21 cellular contexts compared by ENCODE assay signal in genomic region chr16:87729266-87729954, GRCh38. TPM values are rescaled to one million over a fixed set of nuclear protein-coding genes. Genes with fewer than 3 reads are reported as not detected.
DNase-seq lines count a peak whose midpoint lies in the region; ATAC-seq and TF ChIP-seq lines count a peak whose summit lies in the region.
"Had no signal": no experiment of that assay in that cellular context is flagged by ENCODE, and none has a peak within 500 bp of the region (broad histone marks: within the 10 kb centered on the region; RNA-seq: fewer than 3 reads in every experiment).

No MANE protein-coding gene starts in this region.

- H3K4me3 ChIP-seq in Peyer's patch, result no peak overlapping the region
- H3K4me3 ChIP-seq in left ventricle myocardium inferior, result no peak overlapping the region
- no peak overlapping the region for H3K4me3 ChIP-seq in transverse colon
- no peak overlapping the region for H3K4me3 ChIP-seq in naive thymus-derived CD4-positive, alpha-beta T cell (ENCODE audit: low read length)
- H3K4me3 ChIP-seq in aorta (ENCODE audit: low read length in 2 of 2), result no peak overlapping the region
- H3K4me3 ChIP-seq: testis had no signal

- H3K9me3 ChIP-seq in Peyer's patch, result no peaks in the 10 kb centered on the region
- H3K9me3 ChIP-seq in left ventricle myocardium inferior (replicated peaks), result no peaks in the 10 kb centered on the region
- no peaks in the 10 kb centered on the region for H3K9me3 ChIP-seq in transverse colon
- no peaks in the 10 kb centered on the region for H3K9me3 ChIP-seq in naive thymus-derived CD4-positive, alpha-beta T cell (ENCODE audit: control insufficient read depth in 2 of 3, low read length in 3 of 3)
- no peaks in the 10 kb centered on the region for H3K9me3 ChIP-seq in aorta (ENCODE audit: control insufficient read depth, low read length)
- H3K9me3 ChIP-seq: testis had no signal

- TF ChIP-seq CTCF in Peyer's patch (IDR thresholded peaks at IDR 0.05) (no peak), left ventricle myocardium inferior (IDR thresholded peaks at IDR 0.05; ENCODE audit: borderline replicate concordance) (no peak), transverse colon (IDR thresholded peaks at IDR 0.05) (no peak)

- peak overlapping the region; percentile 18 for H3K27ac Mint-ChIP-seq in activated T-cell treated with anti-CD3 and anti-CD28 coated beads, Interleukin-2, amount 50 U/mL, for 24 hours
- H3K27ac Mint-ChIP-seq in naive thymus-derived CD4-positive, alpha-beta T cell, result peak overlapping the region in 1 of 9 donors; percentile 43
- no peak overlapping the region for H3K27ac Mint-ChIP-seq in activated T-cell treated with anti-CD3 and anti-CD28 coated beads, Interleukin-2, amount 50 U/mL, for 72 hours
- H3K27ac Mint-ChIP-seq: activated naive CD4-positive, alpha-beta T cell treated with anti-CD3 and anti-CD28 coated beads for 36 hours; stimulated activated effector memory CD8-positive, alpha-beta T cell treated with anti-CD3 and anti-CD28 coated beads, Interleukin-12 subunit alpha, Interleukin-12 subunit beta, amount 100 ng/mL, for 72 hours had no signal

- H3K36me3 Mint-ChIP-seq in activated T-cell treated with anti-CD3 and anti-CD28 coated beads, Interleukin-2, amount 50 U/mL, for 24 hours (ENCODE audit: low read depth), result peaks cover 82% of the 10 kb centered on the region
- peaks cover 6 to 43% (median 11%) of the 10 kb centered on the region in 5 donors for H3K36me3 Mint-ChIP-seq in naive thymus-derived CD4-positive, alpha-beta T cell
- peaks cover 8 to 16% of the 10 kb centered on the region in 2 donors for H3K36me3 Mint-ChIP-seq in activated T-cell treated with anti-CD3 and anti-CD28 coated beads, Interleukin-2, amount 50 U/mL, for 72 hours (ENCODE audit: insufficient read depth in 2 of 2)

- ATAC-seq in naive thymus-derived CD4-positive, alpha-beta T cell, result no peak
- ATAC-seq in aorta (ENCODE audit: low FRiP score), result no peak
- ATAC-seq in activated T-cell treated with anti-CD3 and anti-CD28 coated beads, Interleukin-2, amount 50 U/mL, for 72 hours (replicated peaks in 1 of 2), result no peak
- ATAC-seq: left lobe of liver; stimulated activated effector memory CD8-positive, alpha-beta T cell treated with anti-CD3 and anti-CD28 coated beads, Interleukin-12 subunit alpha, Interleukin-12 subunit beta, amount 100 ng/mL, for 72 hours had no signal

- H3K4me1 ChIP-seq in Peyer's patch, result no peaks in the 10 kb centered on the region
- peaks cover 9% of the 10 kb centered on the region for H3K4me1 ChIP-seq in left ventricle myocardium inferior
- H3K4me1 ChIP-seq in transverse colon, result no peaks in the 10 kb centered on the region
- H3K4me1 ChIP-seq in naive thymus-derived CD4-positive, alpha-beta T cell (ENCODE audit: control insufficient read depth in 2 of 2, insufficient read depth in 2 of 2, low read length in 2 of 2), result peaks cover 0 to 9% of the 10 kb centered on the region in 2 donors
- H3K4me1 ChIP-seq in aorta (ENCODE audit: control insufficient read depth in 1 of 2, insufficient read depth in 2 of 2, low read length in 2 of 2), result no peaks in the 10 kb centered on the region
- H3K4me1 ChIP-seq: testis had no signal

- H3K27me3 Mint-ChIP-seq in activated T-cell treated with anti-CD3 and anti-CD28 coated beads, Interleukin-2, amount 50 U/mL, for 24 hours, result no peaks in the 10 kb centered on the region
- H3K27me3 Mint-ChIP-seq in naive thymus-derived CD4-positive, alpha-beta T cell, result no peaks in the 10 kb centered on the region
- no peaks in the 10 kb centered on the region for H3K27me3 Mint-ChIP-seq in activated T-cell treated with anti-CD3 and anti-CD28 coated beads, Interleukin-2, amount 50 U/mL, for 72 hours (ENCODE audit: low read depth)

- no peaks in the 10 kb centered on the region for H3K9me3 Mint-ChIP-seq in activated T-cell treated with anti-CD3 and anti-CD28 coated beads, Interleukin-2, amount 50 U/mL, for 24 hours
- H3K9me3 Mint-ChIP-seq in naive thymus-derived CD4-positive, alpha-beta T cell, result peaks cover 0 to 1% (median 0%) of the 10 kb centered on the region in 11 donors
- no peaks in the 10 kb centered on the region for H3K9me3 Mint-ChIP-seq in activated T-cell treated with anti-CD3 and anti-CD28 coated beads, Interleukin-2, amount 50 U/mL, for 72 hours
- H3K9me3 Mint-ChIP-seq: activated naive CD4-positive, alpha-beta T cell treated with anti-CD3 and anti-CD28 coated beads for 36 hours; stimulated activated effector memory CD8-positive, alpha-beta T cell treated with anti-CD3 and anti-CD28 coated beads, Interleukin-12 subunit alpha, Interleukin-12 subunit beta, amount 100 ng/mL, for 72 hours had no signal

- H3K4me3 Mint-ChIP-seq in activated T-cell treated with anti-CD3 and anti-CD28 coated beads, Interleukin-2, amount 50 U/mL, for 24 hours, result no peak overlapping the region
- H3K4me3 Mint-ChIP-seq in naive thymus-derived CD4-positive, alpha-beta T cell, result no peak overlapping the region
- no peak overlapping the region for H3K4me3 Mint-ChIP-seq in activated T-cell treated with anti-CD3 and anti-CD28 coated beads, Interleukin-2, amount 50 U/mL, for 72 hours
- H3K4me3 Mint-ChIP-seq: activated naive CD4-positive, alpha-beta T cell treated with anti-CD3 and anti-CD28 coated beads for 36 hours; stimulated activated effector memory CD8-positive, alpha-beta T cell treated with anti-CD3 and anti-CD28 coated beads, Interleukin-12 subunit alpha, Interleukin-12 subunit beta, amount 100 ng/mL, for 72 hours had no signal

- DNase-seq in activated T-cell treated with anti-CD3 and anti-CD28 coated beads, Interleukin-2, amount 50 U/mL, for 24 hours, result no peak
- DNase-seq in activated T-cell treated with anti-CD3 and anti-CD28 coated beads, Interleukin-2, amount 50 U/mL, for 1 hour, result no peak
- DNase-seq in Peyer's patch (peak in 2 of 3 donors; percentile 67 to 72), left ventricle myocardium inferior (no peak), transverse colon (peak; percentile 25), aorta (no peak)
- no peak for DNase-seq in naive thymus-derived CD4-positive, alpha-beta T cell
- DNase-seq in activated T-cell treated with anti-CD3 and anti-CD28 coated beads, Interleukin-2, amount 50 U/mL, for 72 hours, result no peak
- DNase-seq: 8988T; activated naive CD4-positive, alpha-beta T cell treated with anti-CD3 and anti-CD28 coated beads for 36 hours; amniotic stem cell; head of caudate nucleus; NCI-H1105; NCI-H2029 treated with DMSO at 0.1 percent for 48 hours; OCI-M1; SHP77 treated with DMSO at 0.1 percent for 48 hours; small intestine; stimulated activated CD4-positive, alpha-beta T cell treated with anti-CD3 and anti-CD28 coated beads, Interleukin-2, amount 100 ng/mL, for 24 hours; testis had no signal

- POLR2A ChIA-PET in naive thymus-derived CD4-positive, alpha-beta T cell (lab: Charles Lee), result interaction anchor here (1.9 kb wide), 1 partner anchor 14 kb away, joined by 6 read pairs; no protein-coding TSS in a partner anchor

- intact Hi-C loops in left ventricle myocardium inferior (cut with micrococcal nuclease) (no loop called here), transverse colon (cut with DNase I; ENCODE audit: low total_unique reads) (no loop called here), aorta (cut with DNase I) (no loop called here)
- intact Hi-C loops in naive thymus-derived CD4-positive, alpha-beta T cell (cut with micrococcal nuclease), result no loop called here

- H3K27ac ChIP-seq in Peyer's patch, result peak overlapping the region in 1 of 4 donors; percentile 40
- H3K27ac ChIP-seq in left ventricle myocardium inferior (replicated peaks), result peak overlapping the region; percentile 23
- no peak overlapping the region for H3K27ac ChIP-seq in transverse colon
- H3K27ac ChIP-seq in naive thymus-derived CD4-positive, alpha-beta T cell (ENCODE audit: low read depth, low read length), result no peak overlapping the region
- no peak overlapping the region for H3K27ac ChIP-seq in aorta (ENCODE audit: low read depth in 1 of 2, low read length in 2 of 2)
- H3K27ac ChIP-seq: testis had no signal

- no peak for TF ChIP-seq EP300 in transverse colon (IDR thresholded peaks at IDR 0.05; ENCODE audit: low read depth)

- H3K27me3 ChIP-seq in Peyer's patch (no peaks in the 10 kb centered on the region), left ventricle myocardium inferior (ENCODE audit: low read depth) (no peaks in the 10 kb centered on the region), transverse colon (no peaks in the 10 kb centered on the region), aorta (ENCODE audit: control insufficient read depth in 1 of 2, insufficient read depth in 2 of 2, low read length in 1 of 2) (no peaks in the 10 kb centered on the region)
- no peaks in the 10 kb centered on the region for H3K27me3 ChIP-seq in naive thymus-derived CD4-positive, alpha-beta T cell (ENCODE audit: control insufficient read depth in 2 of 2, insufficient read depth in 2 of 2, low read length in 2 of 2)
- H3K27me3 ChIP-seq: testis had no signal

- WGBS in transverse colon (ENCODE audit: low coverage in 1 of 2), 2 donors, result 95% methylated on average over 3 to 17 of the region's 17 CpGs
- WGBS in aorta, 2 donors, result 95% methylated on average over 17 of the region's 17 CpGs

- H3K36me3 ChIP-seq in Peyer's patch, result peaks cover 0 to 44% (median 0%) of the 10 kb centered on the region in 3 donors
- H3K36me3 ChIP-seq in left ventricle myocardium inferior, result peaks cover 40% of the 10 kb centered on the region
- peaks cover 0 to 23% (median 11%) of the 10 kb centered on the region in 4 donors for H3K36me3 ChIP-seq in transverse colon
- peaks cover 7 to 67% (median 9%) of the 10 kb centered on the region in 3 experiments for H3K36me3 ChIP-seq in naive thymus-derived CD4-positive, alpha-beta T cell (ENCODE audit: control insufficient read depth in 2 of 3, insufficient read depth in 3 of 3, low read length in 3 of 3)
- peaks cover 0 to 5% of the 10 kb centered on the region in 2 donors for H3K36me3 ChIP-seq in aorta (ENCODE audit: control insufficient read depth in 1 of 2, insufficient read depth in 2 of 2, low read length in 1 of 2)

- peaks cover 21% of the 10 kb centered on the region for H3K4me1 Mint-ChIP-seq in activated T-cell treated with anti-CD3 and anti-CD28 coated beads, Interleukin-2, amount 50 U/mL, for 24 hours (ENCODE audit: low read depth)
- H3K4me1 Mint-ChIP-seq in naive thymus-derived CD4-positive, alpha-beta T cell, result peaks cover 0 to 22% (median 5%) of the 10 kb centered on the region in 7 donors
- H3K4me1 Mint-ChIP-seq in activated T-cell treated with anti-CD3 and anti-CD28 coated beads, Interleukin-2, amount 50 U/mL, for 72 hours (ENCODE audit: low read depth), result peaks cover 7% of the 10 kb centered on the region

- TF ChIP-seq POLR2A in Peyer's patch (IDR thresholded peaks at IDR 0.05) (no peak), transverse colon (IDR thresholded peaks at IDR 0.05) (no peak)

- in situ Hi-C loops in transverse colon (cut with MboI; ENCODE audit: low pct_ligation_motif_present in 1 of 4, low pct_unique_long_range_greater_than_20kb in 1 of 4, low sequenced_read_pairs in 3 of 4), result no loop called here

- CTCF ChIA-PET in naive thymus-derived CD4-positive, alpha-beta T cell (lab: Charles Lee), result no interaction called here

RNA-seq across cellular contexts. Expression of gene KLHDC4, which starts 36.4 kb away (rescaled TPM):
- total RNA-seq in Peyer's patch, result 100 to 1,000 TPM in 1 of 4 donors, 10 to 100 TPM in 3; 39.4 to 125 (median 63.6) TPM
- total RNA-seq in left ventricle myocardium inferior, result 11.7 TPM
- total RNA-seq in transverse colon, result 100 to 1,000 TPM in 1 of 4 donors, 10 to 100 TPM in 3; 45.2 to 193 (median 57.4) TPM
- 100 to 1,000 TPM in 2 of 5 experiments, 10 to 100 TPM in 3; 82.9 to 110 (median 85.3) TPM for total RNA-seq in naive thymus-derived CD4-positive, alpha-beta T cell
- polyA plus RNA-seq in naive thymus-derived CD4-positive, alpha-beta T cell, result 10 to 100 TPM; 20.0 to 29.6 TPM
- total RNA-seq in aorta, result 10 to 100 TPM; 33.3 to 39.0 TPM
- polyA plus RNA-seq in aorta, result 10 to 100 TPM; 12.0 to 52.3 TPM
- 100 to 1,000 TPM in 1 of 2 donors, 10 to 100 TPM in 1; 85.5 to 108 TPM for total RNA-seq in activated T-cell treated with anti-CD3 and anti-CD28 coated beads, Interleukin-2, amount 50 U/mL, for 72 hours

Comparison
In these comparisons a context has a peak if more than half of its experiments do, and no peak if none do; other contexts are left out.
1. DNase-seq: peak in Peyer's patch (2 of 3) and transverse colon (single experiment); none in activated T-cell treated with anti-CD3 and anti-CD28 coated beads, Interleukin-2, amount 50 U/mL, for 24 hours (single experiment), activated T-cell treated with anti-CD3 and anti-CD28 coated beads, Interleukin-2, amount 50 U/mL, for 1 hour (single experiment), left ventricle myocardium inferior (single experiment), naive thymus-derived CD4-positive, alpha-beta T cell (0 of 9), aorta (0 of 2) and activated T-cell treated with anti-CD3 and anti-CD28 coated beads, Interleukin-2, amount 50 U/mL, for 72 hours (0 of 2).